ENCODE assay signal across 22 cellular contexts in genomic region chr1:61162513-61163274, GRCh38.
DNase-seq lines count a peak whose midpoint lies in the region; FAIRE-seq and TF ChIP-seq lines count a peak whose summit lies in the region.
"Had no signal": no experiment of that assay in that cellular context is flagged by ENCODE, and none has a peak within 500 bp of the region (broad histone marks: within the 10 kb centered on the region; RNA-seq: fewer than 3 reads in every experiment).

No MANE protein-coding gene starts in this region.

- peak overlapping the region; percentile 60 for H3K27ac ChIP-seq in SK-N-MC
- H3K27ac ChIP-seq: breast epithelium, epithelial cell of prostate, ovary, Peyer's patch had no signal

- no peak for FAIRE-seq in GM19239 (lab: Jason Lieb, UNC)
- FAIRE-seq: frontal cortex had no signal

- H3K9me3 ChIP-seq in SK-N-MC (ENCODE audit: low read depth, low read length), result no peaks in the 10 kb centered on the region
- H3K9me3 ChIP-seq: breast epithelium, HAP-1, ovary, Peyer's patch, thyroid gland had no signal

- H3K4me3 ChIP-seq in SK-N-MC (no peak overlapping the region; the same call in 1 of the 2 replicates), retinal pigment epithelial cell (ENCODE audit: low read length) (no peak overlapping the region)
- H3K4me3 ChIP-seq: breast epithelium, HAP-1, ovary, Peyer's patch, thyroid gland had no signal

- TF ChIP-seq CTCF in retinal pigment epithelial cell (conservative IDR thresholded peaks at IDR 0.05; ENCODE audit: low read depth, low read length), result no peak

- no peaks in the 10 kb centered on the region for H3K36me3 ChIP-seq in SK-N-MC (ENCODE audit: insufficient read depth, low read length)
- H3K36me3 ChIP-seq: breast epithelium, HAP-1, ovary, Peyer's patch, thyroid gland had no signal

- H3K9ac ChIP-seq in SK-N-MC (ENCODE audit: insufficient read length), result no peak overlapping the region

- DNase-seq in HCEC 1CT (peak; percentile 42), SK-N-MC (ENCODE audit: low read depth, low spot score) (no peak), dermis blood vessel endothelial cell (peak; percentile 23), retinal pigment epithelial cell (ENCODE audit: low read depth) (peak; percentile 71), NCI-H128 (lab: John Stamatoyannopoulos, UW; ENCODE audit: unreplicated experiment) (no peak), GM19239 (ENCODE audit: insufficient read length, low spot score) (no peak)
- no peak for DNase-seq in activated CD8-positive, alpha-beta memory T cell treated with anti-CD3 and anti-CD28 coated beads for 24 hours
- DNase-seq: activated CD4-positive, alpha-beta T cell treated with anti-CD3 and anti-CD28 coated beads for 36 hours; mesenchymal stem cell; naive thymus-derived CD4-positive, alpha-beta T cell; NCI-H1092 treated with DMSO at 0.1 percent for 48 hours; NCI-H2029 treated with DMSO at 0.1 percent for 48 hours; NK-92 treated with Interleukin-12 subunit alpha and Interleukin-12 subunit beta, amount 100 ng/mL, for 24 hours; ovary; Peyer's patch; stimulated activated naive B cell treated with anti-CD40 and anti-IgM and Interleukin-4, amounts not matched to agents 10 μg/mL and 1 μg/mL and 100 μg/mL, for 72 hours; T-helper 9 cell; thyroid gland had no signal

Comparison
In these comparisons a context has a peak if more than half of its experiments do, and no peak if none do; other contexts are left out.
1. DNase-seq: peak in HCEC 1CT (single experiment), dermis blood vessel endothelial cell (single experiment) and retinal pigment epithelial cell (single experiment); none in SK-N-MC (single experiment), NCI-H128 (single experiment), GM19239 (single experiment) and activated CD8-positive, alpha-beta memory T cell treated with anti-CD3 and anti-CD28 coated beads for 24 hours (single experiment).